Comparison of ENCODE assay signal across 1 cellular context in the genomic region with DNA sequence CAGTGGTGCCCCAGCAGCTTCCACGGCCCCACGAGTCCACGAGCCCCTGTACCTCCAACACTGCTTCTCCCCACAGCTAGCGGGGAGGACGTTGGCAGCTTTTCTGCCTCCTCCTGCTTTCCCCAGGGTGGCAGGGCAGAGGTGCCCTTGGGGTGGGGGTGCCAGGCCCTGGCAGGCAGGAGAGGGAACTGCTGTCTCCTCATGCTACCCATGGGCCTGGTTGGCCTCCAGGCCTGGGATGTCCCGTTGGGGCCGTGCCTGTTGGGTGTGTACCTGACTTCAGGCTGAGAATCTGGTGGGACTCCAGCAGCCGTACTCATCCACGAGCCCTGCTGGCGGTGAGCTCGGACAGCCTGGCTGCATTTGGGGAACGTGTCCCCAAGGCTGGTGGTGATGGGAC.
A peak's percentile ranks its signal among the peaks of the same experiment; 100 is the strongest.
TF ChIP-seq lines count a peak whose summit lies in the region.

No MANE protein-coding gene starts in this region.

TF ChIP-seq in HepG2, 621 proteins besides CTCF, POLR2A, EP300 and RAD21:
- no peak for TF ChIP-seq BHLHE40 (IDR thresholded peaks at IDR 0.05; ENCODE audit: low read length)
- 0 out of 2 replicates have a peak, but pooled peaks have one; percentile 53 for TF ChIP-seq HNRNPL (IDR thresholded peaks at IDR 0.05; ENCODE audit: low read depth, low read length)
- TF ChIP-seq ZSCAN25 (CRISPR knock-in tag; IDR thresholded peaks at IDR 0.05) = no peak
- TF ChIP-seq, protein P1, sequence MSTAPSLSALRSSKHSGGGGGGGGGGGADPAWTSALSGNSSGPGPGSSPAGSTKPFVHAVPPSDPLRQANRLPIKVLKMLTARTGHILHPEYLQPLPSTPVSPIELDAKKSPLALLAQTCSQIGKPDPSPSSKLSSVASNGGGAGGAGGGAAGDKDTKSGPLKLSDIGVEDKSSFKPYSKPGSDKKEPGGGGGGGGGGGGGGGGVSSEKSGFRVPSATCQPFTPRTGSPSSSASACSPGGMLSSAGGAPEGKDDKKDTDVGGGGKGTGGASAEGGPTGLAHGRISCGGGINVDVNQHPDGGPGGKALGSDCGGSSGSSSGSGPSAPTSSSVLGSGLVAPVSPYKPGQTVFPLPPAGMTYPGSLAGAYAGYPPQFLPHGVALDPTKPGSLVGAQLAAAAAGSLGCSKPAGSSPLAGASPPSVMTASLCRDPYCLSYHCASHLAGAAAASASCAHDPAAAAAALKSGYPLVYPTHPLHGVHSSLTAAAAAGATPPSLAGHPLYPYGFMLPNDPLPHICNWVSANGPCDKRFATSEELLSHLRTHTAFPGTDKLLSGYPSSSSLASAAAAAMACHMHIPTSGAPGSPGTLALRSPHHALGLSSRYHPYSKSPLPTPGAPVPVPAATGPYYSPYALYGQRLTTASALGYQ (CRISPR knock-in tag; IDR thresholded peaks at IDR 0.05) = no peak
- no peak for TF ChIP-seq CREM (IDR thresholded peaks at IDR 0.05)
- no peak for TF ChIP-seq CREM (CRISPR knock-in tag; IDR thresholded peaks at IDR 0.05)
- TF ChIP-seq GFI1 (CRISPR knock-in tag; IDR thresholded peaks at IDR 0.05; ENCODE audit: borderline replicate concordance) = no peak
